21 cellular contexts compared by ENCODE assay signal in the genomic region with DNA sequence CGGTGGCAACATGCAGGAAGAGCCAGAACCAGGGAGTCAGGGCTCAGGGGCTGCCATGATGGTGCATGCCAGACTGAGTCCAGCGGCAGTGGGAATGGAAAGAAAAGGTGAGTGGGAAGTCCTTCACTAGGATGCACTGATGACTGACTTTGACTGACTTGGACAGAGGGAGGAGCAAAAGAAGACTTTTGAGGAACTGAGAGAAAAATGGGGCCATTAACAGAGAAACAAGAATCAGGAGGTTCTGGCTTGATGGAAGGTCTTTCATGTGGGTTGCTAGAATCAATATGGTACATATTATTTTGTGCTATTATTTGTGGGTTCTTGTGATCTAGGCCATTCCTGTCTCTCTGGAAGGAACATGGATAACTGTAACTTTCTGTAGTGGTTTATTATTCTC.
"Had no signal": no experiment of that assay in that cellular context is flagged by ENCODE, and none has a peak within 500 bp of the region (broad histone marks: within the 10 kb centered on the region; RNA-seq: fewer than 3 reads in every experiment).

No MANE protein-coding gene starts in this region.

- DNase-seq: activated CD4-positive, alpha-beta T cell treated with anti-CD3 and anti-CD28 coated beads for 4 hours; activated CD4-positive, alpha-beta T cell treated with anti-CD3 and anti-CD28 coated beads, Interleukin-2, amount 50 U/mL, for 48 hours; activated CD4-positive, CD25-positive, alpha-beta regulatory T cell; activated effector memory CD4-positive, alpha-beta T cell treated with Interleukin-2 at 50 U/mL for 16 hours; activated naive CD4-positive, alpha-beta T cell treated with anti-CD3 and anti-CD28 coated beads, Interleukin-2, amount 10 ng/mL, durations not matched to agents 7 days and 5 days; activated naive CD8-positive, alpha-beta T cell treated with anti-CD3 and anti-CD28 coated beads, Interleukin-2, amount 50 U/mL, for 24 hours; activated T-cell treated with anti-CD3 and anti-CD28 coated beads, Interleukin-2, amount 50 U/mL, for 72 hours; body of pancreas; effector CD4-positive, alpha-beta T cell; erythroblast; foreskin fibroblast; heart right ventricle; islet precursor cell; left cardiac atrium; midbrain; retina; stimulated activated CD4-positive, alpha-beta T cell treated with anti-CD3 and anti-CD28 coated beads, Interleukin-4, amount 100 ng/mL, for 24 hours; substantia nigra; upper lobe of right lung had no signal

- H3K4me3 ChIP-seq: body of pancreas, heart right ventricle, thyroid gland, upper lobe of right lung had no signal

- ATAC-seq: activated naive CD8-positive, alpha-beta T cell treated with anti-CD3 and anti-CD28 coated beads, Interleukin-2, amount 50 U/mL, for 24 hours; activated T-cell treated with anti-CD3 and anti-CD28 coated beads, Interleukin-2, amount 50 U/mL, for 72 hours; body of pancreas; heart right ventricle; left cardiac atrium; natural killer cell treated with Interleukin-12 subunit alpha and Interleukin-12 subunit beta and Interleukin-15 and Interleukin-18, amount 100 ng/mL, for 72 hours; upper lobe of right lung had no signal
